ENCODE assay signal across 10 cellular contexts in genomic region chr1:35714921-35715567, GRCh38. TPM values are rescaled to one million over a fixed set of nuclear protein-coding genes. Genes with fewer than 3 reads are reported as not detected.
DNase-seq lines count a peak whose midpoint lies in the region; ATAC-seq and TF ChIP-seq lines count a peak whose summit lies in the region.
"Had no signal": no experiment of that assay in that cellular context is flagged by ENCODE, and none has a peak within 500 bp of the region (broad histone marks: within the 10 kb centered on the region; RNA-seq: fewer than 3 reads in every experiment).

No MANE protein-coding gene starts in this region.

- H3K9me3 ChIP-seq in Loucy (ENCODE audit: insufficient read depth, low read depth, low read length) (no peaks in the 10 kb centered on the region), smooth muscle cell (replicated peaks; ENCODE audit: low read depth) (no peaks in the 10 kb centered on the region)

- 83% methylated on average over 2 of the region's 2 CpGs for WGBS in smooth muscle cell (ENCODE audit: low lambda C conversion rate)

- H3K27me3 ChIP-seq in Loucy (ENCODE audit: insufficient read depth, low read length, poor library complexity, severe bottlenecking) (no peaks in the 10 kb centered on the region), smooth muscle cell (ENCODE audit: low read depth) (no peaks in the 10 kb centered on the region)
- H3K27me3 ChIP-seq: foreskin keratinocyte had no signal

- peaks cover 31% of the 10 kb centered on the region for H3K4me1 Mint-ChIP-seq in activated naive CD4-positive, alpha-beta T cell treated with anti-CD3 and anti-CD28 coated beads, Interleukin-2, amount 10 ng/mL, durations not matched to agents 7 days and 5 days
- H3K4me1 Mint-ChIP-seq in dendritic cell treated with granulocyte-macrophage colony-stimulating factor and Interleukin-4, amounts not matched to agents 40 ng/mL and 50 ng/mL, for 4 days (ENCODE audit: low read depth) = peaks cover 49% of the 10 kb centered on the region

- CTCF ChIA-PET in activated naive CD4-positive, alpha-beta T cell treated with anti-CD3 and anti-CD28 coated beads, Interleukin-2, amount 10 ng/mL, durations not matched to agents 7 days and 5 days (lab: Charles Lee) = interaction anchor here (0.6 to 5.5 kb wide), 33 partner anchors 8 to 516 kb away, joined by 3 to 78 read pairs (median 4); partner anchors contain the start of gene TFAP2E

- H3K4me3 ChIP-seq in Loucy (ENCODE audit: low read length, poor library complexity, severe bottlenecking) (peak overlapping the region; percentile 41), smooth muscle cell (no peak overlapping the region)

- peaks cover 21% of the 10 kb centered on the region for H3K4me1 ChIP-seq in Loucy (ENCODE audit: insufficient read depth, low read length, poor library complexity, severe bottlenecking)
- H3K4me1 ChIP-seq in smooth muscle cell (ENCODE audit: low read depth) = peaks cover 9% of the 10 kb centered on the region

- H3K79me2 ChIP-seq in Loucy (ENCODE audit: insufficient read depth, low read length) (0 out of 2 replicates have a peak, but pooled peaks cover 7% of the 10 kb centered on the region), smooth muscle cell (ENCODE audit: low read depth) (peaks cover 25% of the 10 kb centered on the region)

- no peaks in the 10 kb centered on the region for H3K9me3 Mint-ChIP-seq in activated naive CD4-positive, alpha-beta T cell treated with anti-CD3 and anti-CD28 coated beads, Interleukin-2, amount 10 ng/mL, durations not matched to agents 7 days and 5 days
- no peaks in the 10 kb centered on the region for H3K9me3 Mint-ChIP-seq in dendritic cell treated with granulocyte-macrophage colony-stimulating factor and Interleukin-4, amounts not matched to agents 40 ng/mL and 50 ng/mL, for 4 days
- H3K9me3 Mint-ChIP-seq: mesothelial cell of epicardium had no signal

- H3K27ac ChIP-seq in smooth muscle cell (ENCODE audit: low read depth) = no peak overlapping the region
- H3K27ac ChIP-seq: foreskin keratinocyte had no signal

- H3K4me2 ChIP-seq in Loucy (ENCODE audit: low read depth, low read length, poor library complexity, severe bottlenecking) (peak overlapping the region; percentile 49), smooth muscle cell (peak overlapping the region; percentile 60)

- H3K27ac Mint-ChIP-seq in activated naive CD4-positive, alpha-beta T cell treated with anti-CD3 and anti-CD28 coated beads, Interleukin-2, amount 10 ng/mL, durations not matched to agents 7 days and 5 days = peak overlapping the region; percentile 43
- peak overlapping the region; percentile 43 for H3K27ac Mint-ChIP-seq in dendritic cell treated with granulocyte-macrophage colony-stimulating factor and Interleukin-4, amounts not matched to agents 40 ng/mL and 50 ng/mL, for 4 days
- H3K27ac Mint-ChIP-seq: mesothelial cell of epicardium had no signal

- no peak overlapping the region for H3K4me3 Mint-ChIP-seq in activated naive CD4-positive, alpha-beta T cell treated with anti-CD3 and anti-CD28 coated beads, Interleukin-2, amount 10 ng/mL, durations not matched to agents 7 days and 5 days
- peak overlapping the region; percentile 64 for H3K4me3 Mint-ChIP-seq in dendritic cell treated with granulocyte-macrophage colony-stimulating factor and Interleukin-4, amounts not matched to agents 40 ng/mL and 50 ng/mL, for 4 days
- H3K4me3 Mint-ChIP-seq: mesothelial cell of epicardium had no signal

- H3K9me2 ChIP-seq in Loucy (replicated peaks; ENCODE audit: low read depth, low read length) = no peaks in the 10 kb centered on the region

- no peak for ATAC-seq in HG03520 (IDR thresholded peaks at IDR 0.05; ENCODE audit: unreplicated experiment)

- TF ChIP-seq CTCF in Loucy (conservative IDR thresholded peaks at IDR 0.05; ENCODE audit: low read length) = no peak
- TF ChIP-seq CTCF in smooth muscle cell (IDR thresholded peaks at IDR 0.05; ENCODE audit: borderline replicate concordance, insufficient read depth, poor library complexity, severe bottlenecking) = no peak

- H3F3A ChIP-seq in Loucy (ENCODE audit: low read depth) = no peaks in the 10 kb centered on the region
- H3F3A ChIP-seq in smooth muscle cell (ENCODE audit: low read depth) = peaks cover 3% of the 10 kb centered on the region

- H4K20me1 ChIP-seq in Loucy (ENCODE audit: insufficient read depth, low read length, poor library complexity, severe bottlenecking) = no peaks in the 10 kb centered on the region
- H4K20me1 ChIP-seq in smooth muscle cell (ENCODE audit: low read depth) = peaks cover 50% of the 10 kb centered on the region

- no peak overlapping the region for H3K9ac ChIP-seq in Loucy (ENCODE audit: low read depth, low read length, poor library complexity, severe bottlenecking)
- H3K9ac ChIP-seq in smooth muscle cell (ENCODE audit: low read depth) = no peak overlapping the region

- H3K36me3 Mint-ChIP-seq in activated naive CD4-positive, alpha-beta T cell treated with anti-CD3 and anti-CD28 coated beads, Interleukin-2, amount 10 ng/mL, durations not matched to agents 7 days and 5 days = peaks cover 10% of the 10 kb centered on the region
- H3K36me3 Mint-ChIP-seq in dendritic cell treated with granulocyte-macrophage colony-stimulating factor and Interleukin-4, amounts not matched to agents 40 ng/mL and 50 ng/mL, for 4 days (ENCODE audit: low read depth) = peaks cover 45% of the 10 kb centered on the region

- intact Hi-C loops in dendritic cell treated with granulocyte-macrophage colony-stimulating factor and Interleukin-4, amounts not matched to agents 40 ng/mL and 50 ng/mL, for 4 days (cut with micrococcal nuclease) = loop anchor here (5.0 kb wide), 1 partner anchor 57 kb away; no protein-coding TSS in a partner anchor

- DNase-seq in activated naive CD4-positive, alpha-beta T cell treated with anti-CD3 and anti-CD28 coated beads, Interleukin-2, amount 10 ng/mL, durations not matched to agents 7 days and 5 days = no peak
- no peak for DNase-seq in activated naive CD4-positive, alpha-beta T cell treated with Interleukin-2 at 50 U/mL for 16 hours
- DNase-seq in smooth muscle cell (lab: John Stamatoyannopoulos, UW; ENCODE audit: unreplicated experiment) (no peak), nucleus accumbens (lab: John Stamatoyannopoulos, UW) (no peak), KG1 (lab: John Stamatoyannopoulos, UW) (no peak)

- H2AFZ ChIP-seq in Loucy (ENCODE audit: low read length) (no peak overlapping the region), smooth muscle cell (ENCODE audit: low read depth) (no peak overlapping the region)

- H3K36me3 ChIP-seq in Loucy (ENCODE audit: insufficient read depth, low read length) (no peaks in the 10 kb centered on the region), smooth muscle cell (ENCODE audit: low read depth) (no peaks in the 10 kb centered on the region)

- H3K27me3 Mint-ChIP-seq in activated naive CD4-positive, alpha-beta T cell treated with anti-CD3 and anti-CD28 coated beads, Interleukin-2, amount 10 ng/mL, durations not matched to agents 7 days and 5 days = peaks cover 7% of the 10 kb centered on the region
- peaks cover 9% of the 10 kb centered on the region for H3K27me3 Mint-ChIP-seq in dendritic cell treated with granulocyte-macrophage colony-stimulating factor and Interleukin-4, amounts not matched to agents 40 ng/mL and 50 ng/mL, for 4 days

RNA-seq across cellular contexts. Expression of gene C1orf216, which starts 3.6 kb away (rescaled TPM):
- total RNA-seq in smooth muscle cell = 4.5 and 7.5 TPM in 2 replicates
- polyA plus RNA-seq in smooth muscle cell = 9.4 and 9.7 TPM in 2 replicates

RNA-seq across cellular contexts. Expression of gene CLSPN, which starts 54.7 kb away (rescaled TPM):
- total RNA-seq in smooth muscle cell = 2.9 and 4.5 TPM in 2 replicates
- polyA plus RNA-seq in smooth muscle cell = 2.4 and 4.7 TPM in 2 replicates
